21 cellular contexts compared by ENCODE assay signal in the genomic region with DNA sequence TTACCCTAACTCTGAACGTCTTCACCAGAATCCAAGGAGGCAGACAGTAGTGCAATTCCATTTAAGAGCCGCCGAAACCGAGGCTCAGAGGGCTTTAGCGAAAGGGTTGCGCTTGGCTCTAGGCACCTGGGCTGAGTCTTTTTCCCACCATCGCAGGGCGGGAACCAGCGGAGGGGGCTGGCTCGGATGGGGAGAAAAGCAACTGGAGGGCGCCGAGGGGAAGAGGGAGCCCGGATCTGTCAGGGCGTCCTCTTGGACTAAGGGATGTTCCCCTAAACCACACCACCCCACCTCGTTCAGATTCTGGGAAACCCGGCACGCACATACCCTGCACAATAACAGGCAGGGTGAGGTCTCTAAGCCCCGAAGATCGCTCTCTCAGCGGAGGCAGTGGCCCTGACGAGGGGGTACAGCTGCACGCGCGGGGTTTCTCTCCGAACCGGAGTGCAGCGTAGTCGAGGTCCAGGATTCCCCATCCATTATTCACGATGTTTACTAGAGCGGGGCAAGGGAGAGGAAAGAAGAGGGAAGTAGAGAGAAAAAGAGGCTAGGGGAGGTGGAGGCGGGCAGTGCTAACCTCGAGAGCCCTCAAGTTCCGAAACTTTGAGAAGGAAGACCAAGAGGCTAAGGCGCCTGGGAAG. TPM values are rescaled to one million over a fixed set of nuclear protein-coding genes. Genes with fewer than 3 reads are reported as not detected.
DNase-seq lines count a peak whose midpoint lies in the region; ATAC-seq, FAIRE-seq and TF ChIP-seq lines count a peak whose summit lies in the region.
"Had no signal": no experiment of that assay in that cellular context is flagged by ENCODE, and none has a peak within 500 bp of the region (broad histone marks: within the 10 kb centered on the region; RNA-seq: fewer than 3 reads in every experiment).

No MANE protein-coding gene starts in this region.

- H3K9me3 ChIP-seq in NT2/D1 (ENCODE audit: insufficient read depth, low read length) (no peaks in the 10 kb centered on the region), neural cell (ENCODE audit: low read length) (no peaks in the 10 kb centered on the region)
- H3K9me3 ChIP-seq: Caco-2, Peyer's patch had no signal

- H3K27me3 Mint-ChIP-seq in GM23338 (ENCODE audit: insufficient read depth, low read depth, poor library complexity) (peaks cover 100% of the 10 kb centered on the region), glutamatergic neuron (ENCODE audit: unreplicated experiment) (peaks cover 47% of the 10 kb centered on the region)
- peaks cover 81% of the 10 kb centered on the region for H3K27me3 Mint-ChIP-seq in activated T-helper 17 cell treated with anti-CD3 and anti-CD28 coated beads, Interleukin-2, amount 50 U/mL, for 72 hours

- H3K27ac Mint-ChIP-seq in GM23338 (no peak overlapping the region), glutamatergic neuron (ENCODE audit: unreplicated experiment) (no peak overlapping the region)
- H3K27ac Mint-ChIP-seq in activated T-helper 17 cell treated with anti-CD3 and anti-CD28 coated beads, Interleukin-2, amount 50 U/mL, for 72 hours = no peak overlapping the region

- no peak for TF ChIP-seq CTCF in GM23338 (conservative IDR thresholded peaks at IDR 0.05; ENCODE audit: low read depth in 2 of 2)
- no peak for TF ChIP-seq CTCF in glutamatergic neuron (IDR thresholded peaks at IDR 0.05; ENCODE audit: partially characterized antibody, unreplicated experiment)
- no peak for TF ChIP-seq CTCF in neural cell (IDR thresholded peaks at IDR 0.05; ENCODE audit: poor library complexity, severe bottlenecking)

- H3K4me3 Mint-ChIP-seq in GM23338 (peak overlapping the region; percentile 80), glutamatergic neuron (ENCODE audit: unreplicated experiment) (peak overlapping the region; percentile 85)
- H3K4me3 Mint-ChIP-seq in activated T-helper 17 cell treated with anti-CD3 and anti-CD28 coated beads, Interleukin-2, amount 50 U/mL, for 72 hours = no peak overlapping the region

- peak; percentile 68 for DNase-seq in GM23338 (ENCODE audit: low spot score)
- DNase-seq in NT2/D1 (ENCODE audit: low read depth, low spot score) = no peak
- DNase-seq in glutamatergic neuron = no peak
- no peak for DNase-seq in GM12891 (ENCODE audit: insufficient read length, low spot score)
- no peak for DNase-seq in activated CD8-positive, alpha-beta memory T cell treated with anti-CD3 and anti-CD28 coated beads for 24 hours
- DNase-seq: Caco-2, IMR-90, Karpas-422, MG63, NCI-H1092 treated with DMSO at 0.1 percent for 48 hours, NCI-H2107, NCI-H2227 treated with DMSO at 0.1 percent for 48 hours, NCI-H524, Peyer's patch had no signal

- H3K36me3 Mint-ChIP-seq in GM23338 (ENCODE audit: low read depth) (no peaks in the 10 kb centered on the region), glutamatergic neuron (ENCODE audit: unreplicated experiment) (no peaks in the 10 kb centered on the region)
- H3K36me3 Mint-ChIP-seq in activated T-helper 17 cell treated with anti-CD3 and anti-CD28 coated beads, Interleukin-2, amount 50 U/mL, for 72 hours (ENCODE audit: low read depth) = peaks cover 8% of the 10 kb centered on the region

- H3K4me1 ChIP-seq in GM23338 (ENCODE audit: insufficient read depth) (peaks cover 36% of the 10 kb centered on the region), NT2/D1 (ENCODE audit: insufficient read depth, insufficient read length) (peaks cover 13% of the 10 kb centered on the region)
- H3K4me1 ChIP-seq: Caco-2, Peyer's patch had no signal

- H3K9me3 Mint-ChIP-seq in GM23338 (peaks cover 5% of the 10 kb centered on the region; the same call in 1 of the 3 replicates), glutamatergic neuron (ENCODE audit: unreplicated experiment) (peaks cover 21% of the 10 kb centered on the region)
- H3K9me3 Mint-ChIP-seq in activated T-helper 17 cell treated with anti-CD3 and anti-CD28 coated beads, Interleukin-2, amount 50 U/mL, for 72 hours = no peaks in the 10 kb centered on the region

- peak overlapping the region; percentile 86 for H3K4me2 ChIP-seq in GM23338
- no peak overlapping the region for H3K4me2 ChIP-seq in neural cell (ENCODE audit: low read length)

- no peaks in the 10 kb centered on the region for H3K36me3 ChIP-seq in GM23338 (ENCODE audit: insufficient read depth)
- H3K36me3 ChIP-seq in NT2/D1 (ENCODE audit: insufficient read depth, insufficient read length, low read length) = no peaks in the 10 kb centered on the region
- H3K36me3 ChIP-seq in neural cell (ENCODE audit: insufficient read depth, low read length) = no peaks in the 10 kb centered on the region
- H3K36me3 ChIP-seq: MG63, Peyer's patch had no signal

- FAIRE-seq in GM12891 (lab: Jason Lieb, UNC) = no peak
- FAIRE-seq: GM18507 had no signal

- H3K9me2 ChIP-seq in GM23338 (ENCODE audit: insufficient read depth) = no peaks in the 10 kb centered on the region
- no peaks in the 10 kb centered on the region for H3K9me2 ChIP-seq in neural cell (ENCODE audit: insufficient read depth, low read length)

- peaks cover 20% of the 10 kb centered on the region; the same call in 1 of the 2 replicates for H3F3A ChIP-seq in GM23338 (replicated peaks; ENCODE audit: low read depth)
- H3F3A ChIP-seq in neural cell (ENCODE audit: insufficient read depth, low read length, poor library complexity, severe bottlenecking) = no peaks in the 10 kb centered on the region

- no peak for TF ChIP-seq RAD21 in neural cell (conservative IDR thresholded peaks at IDR 0.05)

- TF ChIP-seq EP300 in neural cell (conservative IDR thresholded peaks at IDR 0.05; ENCODE audit: poor library complexity, severe bottlenecking) = no peak

- H3K4me3 ChIP-seq in GM23338 = peak overlapping the region; percentile 73
- no peak overlapping the region for H3K4me3 ChIP-seq in NT2/D1 (ENCODE audit: insufficient read length, low read depth)
- peak overlapping the region; percentile 19 for H3K4me3 ChIP-seq in neural cell (ENCODE audit: low read length)
- H3K4me3 ChIP-seq: MG63, Peyer's patch had no signal

- H3K79me2 ChIP-seq in GM23338 (replicated peaks; ENCODE audit: insufficient read depth) (no peaks in the 10 kb centered on the region), neural cell (replicated peaks; ENCODE audit: insufficient read depth, low read length) (no peaks in the 10 kb centered on the region)

- H3K27ac ChIP-seq in GM23338 (ENCODE audit: low read depth) = no peak overlapping the region
- no peak overlapping the region for H3K27ac ChIP-seq in neural cell (ENCODE audit: low read length)
- H3K27ac ChIP-seq: C4-2B, Peyer's patch had no signal

- peaks cover 49% of the 10 kb centered on the region for H3K4me1 Mint-ChIP-seq in GM23338
- H3K4me1 Mint-ChIP-seq in glutamatergic neuron (ENCODE audit: low read depth, unreplicated experiment) = peaks cover 13% of the 10 kb centered on the region
- H3K4me1 Mint-ChIP-seq in activated T-helper 17 cell treated with anti-CD3 and anti-CD28 coated beads, Interleukin-2, amount 50 U/mL, for 72 hours = no peaks in the 10 kb centered on the region

- ATAC-seq in GM23338 = peak; percentile 4
- ATAC-seq in activated T-helper 17 cell treated with anti-CD3 and anti-CD28 coated beads, Interleukin-2, amount 50 U/mL, for 72 hours (replicated peaks) = no peak
- ATAC-seq: Right ventricle myocardium inferior had no signal

- H4K20me1 ChIP-seq in GM23338 (replicated peaks; ENCODE audit: insufficient read depth) (peaks cover 40% of the 10 kb centered on the region), neural cell (ENCODE audit: insufficient read depth) (no peaks in the 10 kb centered on the region)

- TF ChIP-seq POLR2A in GM12891 (IDR thresholded peaks at IDR 0.05; ENCODE audit: low read depth, low read length) = no peak

- peak overlapping the region; percentile 10 for H3K9ac ChIP-seq in NT2/D1 (ENCODE audit: insufficient read length, low read depth)
- no peak overlapping the region for H3K9ac ChIP-seq in neural cell (ENCODE audit: low read length)

- peaks cover 100% of the 10 kb centered on the region for H3K27me3 ChIP-seq in GM23338 (ENCODE audit: insufficient read depth)
- peaks cover 98% of the 10 kb centered on the region for H3K27me3 ChIP-seq in NT2/D1 (ENCODE audit: insufficient read depth, insufficient read length)
- H3K27me3 ChIP-seq in neural cell (ENCODE audit: insufficient read depth, low read depth, low read length) = peaks cover 99% of the 10 kb centered on the region

- H2AFZ ChIP-seq in GM23338 = no peak overlapping the region
- no peak overlapping the region for H2AFZ ChIP-seq in neural cell (ENCODE audit: low read depth, low read length)

TF ChIP-seq in GM23338, 12 proteins besides CTCF, POLR2A, EP300 and RAD21:
- peak; percentile 80 for TF ChIP-seq EZH2 (IDR thresholded peaks at IDR 0.05; ENCODE audit: low read depth, unreplicated experiment)
- TF ChIP-seq EZH2phosphoT487 (IDR thresholded peaks at IDR 0.05; ENCODE audit: unreplicated experiment) = peak; percentile 67
- no peak for TF ChIP-seq CREB1 (CRISPR knock-in tag; IDR thresholded peaks at IDR 0.05; ENCODE audit: low read depth)
TF ChIP-seq in GM23338: peak in this region for 2.

TF ChIP-seq in neural cell, 6 proteins besides CTCF, POLR2A, EP300 and RAD21:
- TF ChIP-seq TAF1 (IDR thresholded peaks at IDR 0.05; ENCODE audit: low read depth) (no peak), POLR2AphosphoS5 (IDR thresholded peaks at IDR 0.05) (peak; percentile 6), EZH2 (IDR thresholded peaks at IDR 0.05; ENCODE audit: borderline replicate concordance, insufficient read depth, low read length, poor library complexity, severe bottlenecking) (peak; percentile 57)

TF ChIP-seq in GM12891, 5 proteins besides CTCF, POLR2A, EP300 and RAD21:
- TF ChIP-seq SPI1 (IDR thresholded peaks at IDR 0.05; ENCODE audit: low read depth, low read length) (no peak), POLR2AphosphoS5 (IDR thresholded peaks at IDR 0.05; ENCODE audit: low read depth, low read length) (no peak), POU2F2 (IDR thresholded peaks at IDR 0.05; ENCODE audit: low read depth, low read length) (no peak), TAF1 (IDR thresholded peaks at IDR 0.05; ENCODE audit: low read depth, low read length) (no peak), PAX5 (IDR thresholded peaks at IDR 0.05; ENCODE audit: insufficient read depth, low read length, severe bottlenecking) (no peak)

RNA-seq across cellular contexts. Expression of a gene that starts 1.3 kb away (rescaled TPM):
- 0.49 TPM in 1 of 2 replicates, not detected in the other for total RNA-seq in GM23338 (2014; rRNA removed; shearing (Covaris generic))
- polyA plus RNA-seq in GM23338 (2016; fragmentation: Nextera tagmentation; extraction: Ambion mirVana) (0.09 TPM in 1 of 2 replicates, not detected in the other), neural cell (0.15 and 0.22 TPM in 2 replicates)
- 9.5 TPM for total RNA-seq in glutamatergic neuron (ENCODE audit: unreplicated experiment)
- polyA minus RNA-seq in neural cell = 0.35 TPM in 1 of 2 replicates, not detected in the other
- polyA plus RNA-seq in GM12891 (2012; ENCODE audit: low read depth, missing spikeins) = not detected
- not detected for total RNA-seq in activated T-helper 17 cell treated with anti-CD3 and anti-CD28 coated beads, Interleukin-2, amount 50 U/mL, for 72 hours
- total RNA-seq: Caco-2, G401, H4, IMR-90, Peyer's patch, Right ventricle myocardium inferior had no signal
